8 cellular contexts compared by ENCODE assay signal in genomic region chr12:121578230-121579189, GRCh38. TPM values are rescaled to one million over a fixed set of nuclear protein-coding genes. Genes with fewer than 3 reads are reported as not detected.
DNase-seq lines count a peak whose midpoint lies in the region; ATAC-seq and TF ChIP-seq lines count a peak whose summit lies in the region.

No MANE protein-coding gene starts in this region.

- peaks cover 3% of the 10 kb centered on the region for H3K36me3 Mint-ChIP-seq in activated naive CD8-positive, alpha-beta T cell treated with anti-CD3 and anti-CD28 coated beads, Interleukin-2, amount 50 U/mL, for 24 hours (ENCODE audit: low read depth)

- peaks cover 0 to 58% of the 10 kb centered on the region in 2 donors for H3K4me1 ChIP-seq in right atrium auricular region

- peaks cover 31% of the 10 kb centered on the region for H3K4me1 Mint-ChIP-seq in activated naive CD8-positive, alpha-beta T cell treated with anti-CD3 and anti-CD28 coated beads, Interleukin-2, amount 50 U/mL, for 24 hours

- peak; percentile 14 for ATAC-seq in Right ventricle myocardium inferior
- no peak for ATAC-seq in activated naive CD8-positive, alpha-beta T cell treated with anti-CD3 and anti-CD28 coated beads, Interleukin-2, amount 50 U/mL, for 24 hours
- peak; percentile 23 for ATAC-seq in sciatic nerve

- H3K27me3 Mint-ChIP-seq in activated naive CD8-positive, alpha-beta T cell treated with anti-CD3 and anti-CD28 coated beads, Interleukin-2, amount 50 U/mL, for 24 hours = no peaks in the 10 kb centered on the region

- H3K27ac Mint-ChIP-seq in activated naive CD8-positive, alpha-beta T cell treated with anti-CD3 and anti-CD28 coated beads, Interleukin-2, amount 50 U/mL, for 24 hours = peak overlapping the region; percentile 42

- TF ChIP-seq CTCF in right atrium auricular region (IDR thresholded peaks at IDR 0.05) = no peak

- H3K36me3 ChIP-seq in right atrium auricular region = peaks cover 7% of the 10 kb centered on the region

- H3K9me3 Mint-ChIP-seq in activated naive CD8-positive, alpha-beta T cell treated with anti-CD3 and anti-CD28 coated beads, Interleukin-2, amount 50 U/mL, for 24 hours = no peaks in the 10 kb centered on the region

- intact Hi-C loops in Right ventricle myocardium inferior (cut with DNase I) (no loop called here), cardiac septum (cut with DNase I) (loop anchor here (5.0 kb wide), 1 partner anchor 41 kb away; no protein-coding TSS in a partner anchor), sciatic nerve (cut with DNase I) (no loop called here)

- H3K4me3 Mint-ChIP-seq in activated naive CD8-positive, alpha-beta T cell treated with anti-CD3 and anti-CD28 coated beads, Interleukin-2, amount 50 U/mL, for 24 hours = peak overlapping the region; percentile 74

- DNase-seq in Right ventricle myocardium inferior (ENCODE audit: missing footprints) (no peak), cardiac septum (ENCODE audit: low spot score) (no peak), right atrium auricular region (ENCODE audit: low spot score) (no peak), sciatic nerve (ENCODE audit: low spot score) (no peak), HUDEP-2 (lab: John Stamatoyannopoulos, UW; ENCODE audit: unreplicated experiment in 76 of 76) (no peak), HPDE6-E6E7 (ENCODE audit: extremely low spot score) (no peak), NOMO-1 (lab: John Stamatoyannopoulos, UW; ENCODE audit: unreplicated experiment in 2 of 2) (no peak)
- DNase-seq in activated naive CD8-positive, alpha-beta T cell treated with anti-CD3 and anti-CD28 coated beads, Interleukin-2, amount 50 U/mL, for 24 hours = peak; percentile 33

- peak overlapping the region; percentile 75 to 81 for H3K4me3 ChIP-seq in right atrium auricular region

- no peaks in the 10 kb centered on the region for H3K27me3 ChIP-seq in right atrium auricular region

- H3K27ac ChIP-seq in right atrium auricular region = peak overlapping the region; percentile 88 to 91

- H3K9me3 ChIP-seq in right atrium auricular region = no peaks in the 10 kb centered on the region

RNA-seq across cellular contexts. Expression of gene KDM2B, which starts 2.3 kb away (rescaled TPM):
- total RNA-seq in Right ventricle myocardium inferior = 13.1 TPM
- 10.1 TPM for total RNA-seq in cardiac septum
- total RNA-seq in right atrium auricular region = 10 to 100 TPM in 1 of 2 donors, 1 to 10 TPM in 1; 9.5 to 10.8 TPM
- total RNA-seq in sciatic nerve = 22.9 TPM

RNA-seq across cellular contexts. Expression of gene ORAI1, which starts 47.8 kb away (rescaled TPM):
- total RNA-seq in Right ventricle myocardium inferior (11.5 TPM), cardiac septum (8.0 TPM), right atrium auricular region (1 to 10 TPM; 6.8 to 8.3 TPM), sciatic nerve (14.0 TPM)
